ENCODE assay signal across 11 cellular contexts in the genomic region with DNA sequence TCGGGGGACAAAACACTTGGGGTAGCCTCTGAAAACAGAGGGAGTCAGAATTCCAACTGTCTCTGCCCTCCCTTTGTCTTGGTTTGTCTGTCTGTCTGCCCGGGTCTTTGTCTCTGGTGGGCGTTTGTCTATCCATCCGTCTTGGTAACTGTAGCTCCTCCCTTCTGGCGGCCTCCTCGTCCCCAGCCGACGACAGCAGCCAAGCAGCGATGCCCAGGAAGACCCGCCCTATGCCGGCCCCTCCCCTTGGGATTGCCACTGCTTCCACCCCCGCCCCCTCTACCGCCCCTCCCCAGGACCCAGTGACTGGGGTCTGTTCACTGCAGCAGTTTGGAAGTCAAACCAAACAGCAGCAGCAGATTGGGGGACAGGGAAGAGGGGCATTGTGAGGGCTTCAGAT. TPM values are rescaled to one million over a fixed set of nuclear protein-coding genes. Genes with fewer than 3 reads are reported as not detected.
DNase-seq lines count a peak whose midpoint lies in the region; ATAC-seq and TF ChIP-seq lines count a peak whose summit lies in the region.
"Had no signal": no experiment of that assay in that cellular context is flagged by ENCODE, and none has a peak within 500 bp of the region (broad histone marks: within the 10 kb centered on the region; RNA-seq: fewer than 3 reads in every experiment).

No MANE protein-coding gene starts in this region.

- peak overlapping the region; percentile 50 for H3K4me3 Mint-ChIP-seq in WTC11
- no peak overlapping the region for H3K4me3 Mint-ChIP-seq in HFFc6
- H3K4me3 Mint-ChIP-seq: activated T-cell treated with anti-CD3 and anti-CD28 coated beads, Interleukin-2, amount 50 U/mL, for 24 hours had no signal

- DNase-seq in activated naive CD4-positive, alpha-beta T cell treated with Interleukin-2 at 50 U/mL for 16 hours = peak; percentile 28
- DNase-seq in activated naive CD4-positive, alpha-beta T cell (lab: John Stamatoyannopoulos, UW) = no peak
- DNase-seq in WTC11 (ENCODE audit: low spot score) (peak; percentile 81), iPS-NIHi7 (ENCODE audit: extremely low spot score) (peak; percentile 79), tibial nerve (ENCODE audit: low spot score in 2 of 2) (no peak), HFFc6 (no peak)
- DNase-seq: activated T-cell treated with anti-CD3 and anti-CD28 coated beads, Interleukin-2, amount 50 U/mL, for 24 hours had no signal

- no peak for TF ChIP-seq POLR2A in tibial nerve (IDR thresholded peaks at IDR 0.05)

- CTCF ChIA-PET in WTC11 (lab: Charles Lee) = interaction anchor here (0.9 to 10.2 kb wide), 18 partner anchors 9 to 168 kb away, joined by 3 to 82 read pairs (median 6); a partner anchor contains a TSS

- TF ChIP-seq CTCF in WTC11 (IDR thresholded peaks at IDR 0.05) (no peak), tibial nerve (IDR thresholded peaks at IDR 0.05) (no peak), HFFc6 (IDR thresholded peaks at IDR 0.05) (no peak)

- H3K27me3 Mint-ChIP-seq in WTC11 (ENCODE audit: low read depth) (peaks cover 5% of the 10 kb centered on the region; the same call in 1 of the 2 replicates), HFFc6 (ENCODE audit: insufficient read depth) (peaks cover 6% of the 10 kb centered on the region)
- H3K27me3 Mint-ChIP-seq: activated T-cell treated with anti-CD3 and anti-CD28 coated beads, Interleukin-2, amount 50 U/mL, for 24 hours had no signal

- ATAC-seq in WTC11 (peak; percentile 60), HG03025 (IDR thresholded peaks at IDR 0.05; ENCODE audit: low FRiP score, unreplicated experiment) (no peak), HG02938 (IDR thresholded peaks at IDR 0.05; ENCODE audit: unreplicated experiment) (no peak)
- ATAC-seq: GM12878 had no signal

- H3K4me3 ChIP-seq in tibial nerve = no peak overlapping the region
- H3K4me3 ChIP-seq: GM12878 had no signal

- H3K27ac ChIP-seq in tibial nerve = peak overlapping the region; percentile 2 to 98 (median 92)

- TF ChIP-seq EP300 in tibial nerve (IDR thresholded peaks at IDR 0.05) = no peak

- H3K9me3 Mint-ChIP-seq in WTC11 (no peaks in the 10 kb centered on the region), HFFc6 (no peaks in the 10 kb centered on the region)
- H3K9me3 Mint-ChIP-seq: activated T-cell treated with anti-CD3 and anti-CD28 coated beads, Interleukin-2, amount 50 U/mL, for 24 hours had no signal

- H3K36me3 ChIP-seq in tibial nerve = peaks cover 0 to 4% (median 0%) of the 10 kb centered on the region in 3 donors

- H3K4me1 Mint-ChIP-seq in WTC11 (peaks cover 64% of the 10 kb centered on the region), HFFc6 (ENCODE audit: low read depth) (peaks cover 34% of the 10 kb centered on the region)

- H3K4me1 ChIP-seq in tibial nerve = peaks cover 0 to 57% (median 35%) of the 10 kb centered on the region in 4 donors

- H3K9me3 ChIP-seq in tibial nerve = no peaks in the 10 kb centered on the region

- POLR2A ChIA-PET in WTC11 (lab: Charles Lee) = interaction anchor here (0.6 to 1.8 kb wide), 5 partner anchors 12 to 19 kb away, joined by 3 to 7 read pairs (median 4); no protein-coding TSS in a partner anchor

- H3K36me3 Mint-ChIP-seq in WTC11 (no peaks in the 10 kb centered on the region), HFFc6 (ENCODE audit: low read depth) (no peaks in the 10 kb centered on the region; the same call in 1 of the 2 replicates)

- no peaks in the 10 kb centered on the region for H3K27me3 ChIP-seq in tibial nerve

- 2 to 6% methylated on average over 12 to 13 of the region's 13 CpGs for WGBS in tibial nerve, 2 donors

- H3K27ac Mint-ChIP-seq in WTC11 = peak overlapping the region; percentile 86
- H3K27ac Mint-ChIP-seq in HFFc6 = no peak overlapping the region
- H3K27ac Mint-ChIP-seq: activated T-cell treated with anti-CD3 and anti-CD28 coated beads, Interleukin-2, amount 50 U/mL, for 24 hours had no signal

TF ChIP-seq in WTC11, 78 proteins besides CTCF, POLR2A, EP300 and RAD21:
- TF ChIP-seq NR2C2 (CRISPR knock-in tag; IDR thresholded peaks at IDR 0.05) = no peak
- TF ChIP-seq, protein P1, sequence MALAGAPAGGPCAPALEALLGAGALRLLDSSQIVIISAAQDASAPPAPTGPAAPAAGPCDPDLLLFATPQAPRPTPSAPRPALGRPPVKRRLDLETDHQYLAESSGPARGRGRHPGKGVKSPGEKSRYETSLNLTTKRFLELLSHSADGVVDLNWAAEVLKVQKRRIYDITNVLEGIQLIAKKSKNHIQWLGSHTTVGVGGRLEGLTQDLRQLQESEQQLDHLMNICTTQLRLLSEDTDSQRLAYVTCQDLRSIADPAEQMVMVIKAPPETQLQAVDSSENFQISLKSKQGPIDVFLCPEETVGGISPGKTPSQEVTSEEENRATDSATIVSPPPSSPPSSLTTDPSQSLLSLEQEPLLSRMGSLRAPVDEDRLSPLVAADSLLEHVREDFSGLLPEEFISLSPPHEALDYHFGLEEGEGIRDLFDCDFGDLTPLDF (CRISPR knock-in tag; IDR thresholded peaks at IDR 0.05) = no peak
- TF ChIP-seq, protein P2, sequence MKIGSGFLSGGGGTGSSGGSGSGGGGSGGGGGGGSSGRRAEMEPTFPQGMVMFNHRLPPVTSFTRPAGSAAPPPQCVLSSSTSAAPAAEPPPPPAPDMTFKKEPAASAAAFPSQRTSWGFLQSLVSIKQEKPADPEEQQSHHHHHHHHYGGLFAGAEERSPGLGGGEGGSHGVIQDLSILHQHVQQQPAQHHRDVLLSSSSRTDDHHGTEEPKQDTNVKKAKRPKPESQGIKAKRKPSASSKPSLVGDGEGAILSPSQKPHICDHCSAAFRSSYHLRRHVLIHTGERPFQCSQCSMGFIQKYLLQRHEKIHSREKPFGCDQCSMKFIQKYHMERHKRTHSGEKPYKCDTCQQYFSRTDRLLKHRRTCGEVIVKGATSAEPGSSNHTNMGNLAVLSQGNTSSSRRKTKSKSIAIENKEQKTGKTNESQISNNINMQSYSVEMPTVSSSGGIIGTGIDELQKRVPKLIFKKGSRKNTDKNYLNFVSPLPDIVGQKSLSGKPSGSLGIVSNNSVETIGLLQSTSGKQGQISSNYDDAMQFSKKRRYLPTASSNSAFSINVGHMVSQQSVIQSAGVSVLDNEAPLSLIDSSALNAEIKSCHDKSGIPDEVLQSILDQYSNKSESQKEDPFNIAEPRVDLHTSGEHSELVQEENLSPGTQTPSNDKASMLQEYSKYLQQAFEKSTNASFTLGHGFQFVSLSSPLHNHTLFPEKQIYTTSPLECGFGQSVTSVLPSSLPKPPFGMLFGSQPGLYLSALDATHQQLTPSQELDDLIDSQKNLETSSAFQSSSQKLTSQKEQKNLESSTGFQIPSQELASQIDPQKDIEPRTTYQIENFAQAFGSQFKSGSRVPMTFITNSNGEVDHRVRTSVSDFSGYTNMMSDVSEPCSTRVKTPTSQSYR (CRISPR knock-in tag; IDR thresholded peaks at IDR 0.05) = no peak
- TF ChIP-seq, protein P3, sequence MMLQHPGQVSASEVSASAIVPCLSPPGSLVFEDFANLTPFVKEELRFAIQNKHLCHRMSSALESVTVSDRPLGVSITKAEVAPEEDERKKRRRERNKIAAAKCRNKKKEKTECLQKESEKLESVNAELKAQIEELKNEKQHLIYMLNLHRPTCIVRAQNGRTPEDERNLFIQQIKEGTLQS (CRISPR knock-in tag; conservative IDR thresholded peaks at IDR 0.05) = no peak

RNA-seq across cellular contexts. Expression of a gene that starts 2.2 kb away (rescaled TPM):
- 68.1 to 77.2 TPM (median 69.7 TPM) in 3 replicates for total RNA-seq in WTC11 (2021)
- total RNA-seq in tibial nerve = 10 to 100 TPM; 28.0 to 32.3 (median 31.4) TPM
- total RNA-seq in HFFc6 (2021; fragmentation: NEBNext Ultra II Directional; extraction: Animal tissue kit (Norgen Biotek cat#: 25700)) = 10 to 100 TPM; 47.2 to 80.5 (median 71.0) TPM

RNA-seq across cellular contexts. Expression of a gene that starts 27.2 kb away (rescaled TPM):
- total RNA-seq in WTC11 (2021) = 0.90 to 1.4 TPM (median 1.1 TPM) in 3 replicates
- total RNA-seq in tibial nerve = 10 to 100 TPM in 2 of 4 donors, 1 to 10 TPM in 2; 3.6 to 15.1 (median 8.9) TPM
- 1 to 10 TPM in 3 of 6 experiments, under 1 TPM in 3; 0.35 to 1.5 (median 0.93) TPM for total RNA-seq in HFFc6 (2021; fragmentation: NEBNext Ultra II Directional; extraction: Animal tissue kit (Norgen Biotek cat#: 25700))
- total RNA-seq: dermis microvascular lymphatic vessel endothelial cell had no signal

RNA-seq across cellular contexts. Expression of a gene that starts 33.9 kb away (rescaled TPM):
- total RNA-seq in WTC11 (2021) (41.5 to 61.4 TPM (median 48.5 TPM) in 3 replicates), tibial nerve (1 to 10 TPM in 3 of 4 donors, not detected in 1; 2.2 to 8.7 (median 2.5) TPM)
- total RNA-seq in HFFc6 (2021; fragmentation: NEBNext Ultra II Directional; extraction: Animal tissue kit (Norgen Biotek cat#: 25700)) = 10 to 100 TPM in 5 of 6 experiments, 1 to 10 TPM in 1; 7.0 to 16.1 (median 14.1) TPM

RNA-seq across cellular contexts. Expression of a gene that starts 53.5 kb away (rescaled TPM):
- total RNA-seq in WTC11 (2021) = 11.5 to 12.6 TPM (median 12.3 TPM) in 3 replicates
- 10 to 100 TPM; 52.4 to 90.6 (median 78.7) TPM for total RNA-seq in tibial nerve
- 10 to 100 TPM; 13.9 to 17.1 (median 16.0) TPM for total RNA-seq in HFFc6 (2021; fragmentation: NEBNext Ultra II Directional; extraction: Animal tissue kit (Norgen Biotek cat#: 25700))

RNA-seq across cellular contexts. Expression of a gene that starts 53.7 kb away (rescaled TPM):
- total RNA-seq in WTC11 (2021) = 26.6 to 36.6 TPM (median 36.1 TPM) in 3 replicates
- total RNA-seq in tibial nerve = 10 to 100 TPM; 10.2 to 67.7 (median 22.7) TPM
- 10 to 100 TPM; 17.3 to 25.7 (median 19.3) TPM for total RNA-seq in HFFc6 (2021; fragmentation: NEBNext Ultra II Directional; extraction: Animal tissue kit (Norgen Biotek cat#: 25700))

Comparison
In these comparisons a context has a peak if more than half of its experiments do, and no peak if none do; other contexts are left out.
1. DNase-seq: peak in activated naive CD4-positive, alpha-beta T cell treated with Interleukin-2 at 50 U/mL for 16 hours (single experiment), WTC11 (single experiment) and iPS-NIHi7 (single experiment); none in activated naive CD4-positive, alpha-beta T cell (0 of 4), tibial nerve (0 of 2) and HFFc6 (single experiment).